In genomic region chr20:46324960-46325703, GRCh38 we compare ENCODE assay signal across 8 cellular contexts. TPM values are rescaled to one million over a fixed set of nuclear protein-coding genes. Genes with fewer than 3 reads are reported as not detected.
A peak's percentile ranks its signal among the peaks of the same experiment; 100 is the strongest.
DNase-seq lines count a peak whose midpoint lies in the region; ATAC-seq and TF ChIP-seq lines count a peak whose summit lies in the region.

No MANE protein-coding gene starts in this region.

- no peaks in the 10 kb centered on the region for H3K9me3 ChIP-seq in A673 (ENCODE audit: low read depth, low read length, poor library complexity, severe bottlenecking)

- no peaks in the 10 kb centered on the region for H3K36me3 ChIP-seq in A673 (ENCODE audit: insufficient read depth, low read length, poor library complexity, severe bottlenecking)

- CTCF ChIA-PET in A673 (lab: Charles Lee), result interaction anchor here (1.0 kb wide), 1 partner anchor 192 kb away, joined by 3 read pairs; no protein-coding TSS in a partner anchor

- DNase-seq in A673 (ENCODE audit: low spot score) (peak; percentile 52), EL (peak; percentile 32), NCI-H82 (lab: John Stamatoyannopoulos, UW) (peak; percentile 87), fibroblast of peridontal ligament (ENCODE audit: extremely low read depth) (peak; percentile 20)

- H3K27me3 ChIP-seq in A673 (replicated peaks; ENCODE audit: insufficient read depth, low read depth, low read length, poor library complexity), result peaks cover 10% of the 10 kb centered on the region

- H3K27ac ChIP-seq in A673 (ENCODE audit: low read depth, low read length, poor library complexity, severe bottlenecking), result no peak overlapping the region

- POLR2A ChIA-PET in A673 (lab: Charles Lee; ENCODE audit: low non-redundant PET), result no interaction called here

- no peaks in the 10 kb centered on the region for H3K4me1 ChIP-seq in A673 (ENCODE audit: insufficient read depth, low read length, poor library complexity, severe bottlenecking)

- no peak for ATAC-seq in GM21723 (IDR thresholded peaks at IDR 0.05; ENCODE audit: unreplicated experiment)
- ATAC-seq in HG02885 (IDR thresholded peaks at IDR 0.05; ENCODE audit: poor library complexity, unreplicated experiment), result no peak
- ATAC-seq in HG03139 (IDR thresholded peaks at IDR 0.05; ENCODE audit: unreplicated experiment), result no peak
- ATAC-seq in HG03457 (IDR thresholded peaks at IDR 0.05; ENCODE audit: unreplicated experiment), result no peak

- no peak overlapping the region for H3K4me3 ChIP-seq in A673 (ENCODE audit: low read depth, low read length, poor library complexity, severe bottlenecking)

- intact Hi-C loops in A673 (cut with micrococcal nuclease; ENCODE audit: unreplicated experiment), result no loop called here

- no TSS peak for BruUV-seq in A673 (replicated peaks; lab: Mats Ljungman, UMichigan)

- peak; percentile 52 for TF ChIP-seq CTCF in A673 (conservative IDR thresholded peaks at IDR 0.05; ENCODE audit: low read depth, low read length)

RNA-seq across cellular contexts. Expression of gene CDH22, which starts 16.8 kb away (rescaled TPM):
- total RNA-seq in A673 (2021), result not detected in 2 replicates

Comparison
In these comparisons a context has a peak if more than half of its experiments do, and no peak if none do; other contexts are left out.
1. DNase-seq: peak in every context shown above with its lines; median percentile 87 in NCI-H82; 52 in A673; 32 in EL; 20 in fibroblast of peridontal ligament.